In the genomic region with DNA sequence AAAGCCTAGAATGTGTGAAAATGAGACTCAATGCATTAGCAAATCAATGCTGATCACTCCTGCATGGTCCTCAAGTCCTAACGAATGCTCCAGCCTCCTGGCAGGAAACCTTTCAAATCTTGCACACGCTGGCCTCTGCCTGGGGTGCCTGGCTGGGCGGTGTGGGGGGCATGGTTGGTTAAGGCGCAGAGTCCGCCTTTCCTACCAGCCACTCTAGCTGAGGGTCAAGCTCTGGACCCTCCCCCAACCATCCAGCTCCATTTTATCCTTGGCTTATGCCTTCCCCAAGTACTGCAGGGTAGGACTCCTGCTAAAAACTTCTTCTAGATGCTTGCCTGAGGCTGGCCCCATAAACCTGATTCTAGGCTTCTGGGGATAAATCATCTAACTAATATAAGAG, we compare ENCODE assay signal across 10 cellular contexts. TPM values are rescaled to one million over a fixed set of nuclear protein-coding genes. Genes with fewer than 3 reads are reported as not detected.
A peak's percentile ranks its signal among the peaks of the same experiment; 100 is the strongest.
DNase-seq lines count a peak whose midpoint lies in the region; ATAC-seq and TF ChIP-seq lines count a peak whose summit lies in the region.
"Had no signal": no experiment of that assay in that cellular context is flagged by ENCODE, and none has a peak within 500 bp of the region (broad histone marks: within the 10 kb centered on the region; RNA-seq: fewer than 3 reads in every experiment).

No MANE protein-coding gene starts in this region.

- H3K36me3 Mint-ChIP-seq in activated B cell treated with CpG ODN at 0.5 μM for 24 hours (ENCODE audit: low read depth) (no peaks in the 10 kb centered on the region), immature natural killer cell (peaks cover 0 to 7% (median 6%) of the 10 kb centered on the region in 3 donors)

- intact Hi-C loops in activated B cell treated with CpG ODN at 0.5 μM for 24 hours (cut with micrococcal nuclease), result loop anchor here (5.0 kb wide), 1 partner anchor 147 kb away; no protein-coding TSS in a partner anchor

- H3K4me1 Mint-ChIP-seq in activated B cell treated with CpG ODN at 0.5 μM for 24 hours (peaks cover 18% of the 10 kb centered on the region), immature natural killer cell (peaks cover 9 to 10% of the 10 kb centered on the region in 2 donors)
- peaks cover 43% of the 10 kb centered on the region for H3K4me1 Mint-ChIP-seq in stimulated activated naive CD8-positive, alpha-beta T cell treated with anti-CD3 and anti-CD28 coated beads, Interleukin-15, amount 100 ng/mL, for 72 hours

- CTCF ChIA-PET in activated B cell treated with CpG ODN at 0.5 μM for 24 hours (lab: Charles Lee), result interaction anchor here (1.0 to 2.0 kb wide), 3 partner anchors 72 to 918 kb away, joined by 3 to 9 read pairs (median 3); no protein-coding TSS in a partner anchor

- peak overlapping the region; percentile 68 for H3K27ac Mint-ChIP-seq in activated B cell treated with CpG ODN at 0.5 μM for 24 hours
- peak overlapping the region in 2 of 6 donors; percentile 32 to 71 for H3K27ac Mint-ChIP-seq in immature natural killer cell
- peak overlapping the region in 1 of 2 donors; percentile 88 for H3K27ac Mint-ChIP-seq in stimulated activated naive CD8-positive, alpha-beta T cell treated with anti-CD3 and anti-CD28 coated beads, Interleukin-15, amount 100 ng/mL, for 72 hours

- H3K4me3 Mint-ChIP-seq in activated B cell treated with CpG ODN at 0.5 μM for 24 hours (peak overlapping the region; percentile 79), immature natural killer cell (peak overlapping the region; percentile 56 to 83 (median 80))
- H3K4me3 Mint-ChIP-seq in stimulated activated naive CD8-positive, alpha-beta T cell treated with anti-CD3 and anti-CD28 coated beads, Interleukin-15, amount 100 ng/mL, for 72 hours, result peak overlapping the region; percentile 76 to 95

- DNase-seq in NCI-H2227 treated with DMSO at 0.1 percent for 48 hours (lab: John Stamatoyannopoulos, UW) (peak; percentile 54), NCI-H2227 (lab: John Stamatoyannopoulos, UW; ENCODE audit: unreplicated experiment) (no peak), activated B cell treated with CpG ODN at 0.5 μM for 24 hours (no peak), immature natural killer cell (no peak), UCSD-AML1 (lab: John Stamatoyannopoulos, UW; ENCODE audit: unreplicated experiment) (no peak), superior temporal gyrus (ENCODE audit: extremely low spot score) (no peak)
- DNase-seq in stimulated activated naive CD8-positive, alpha-beta T cell treated with anti-CD3 and anti-CD28 coated beads, Interleukin-15, amount 100 ng/mL, for 72 hours, result no peak
- DNase-seq: activated CD4-positive, CD25-positive, alpha-beta regulatory T cell; Kasumi-1 had no signal

- POLR2A ChIA-PET in activated B cell treated with CpG ODN at 0.5 μM for 24 hours (lab: Charles Lee), result interaction anchor here (0.6 to 1.3 kb wide), 2 partner anchors 145 to 1534 kb away, joined by 3 read pairs; no protein-coding TSS in a partner anchor

- ATAC-seq in activated B cell treated with CpG ODN at 0.5 μM for 24 hours (ENCODE audit: low read depth), result no peak
- ATAC-seq in stimulated activated naive CD8-positive, alpha-beta T cell treated with anti-CD3 and anti-CD28 coated beads, Interleukin-15, amount 100 ng/mL, for 72 hours, result no peak
- ATAC-seq in HG02763 (IDR thresholded peaks at IDR 0.05; ENCODE audit: unreplicated experiment), result no peak

- no peak for TF ChIP-seq CTCF in activated B cell treated with CpG ODN at 0.5 μM for 24 hours (IDR thresholded peaks at IDR 0.05)

- H3K27me3 Mint-ChIP-seq in activated B cell treated with CpG ODN at 0.5 μM for 24 hours (peaks cover 11% of the 10 kb centered on the region), immature natural killer cell (ENCODE audit: low read depth in 3 of 3) (peaks cover 0 to 6% (median 4%) of the 10 kb centered on the region in 3 donors)
- no peaks in the 10 kb centered on the region for H3K27me3 Mint-ChIP-seq in stimulated activated naive CD8-positive, alpha-beta T cell treated with anti-CD3 and anti-CD28 coated beads, Interleukin-15, amount 100 ng/mL, for 72 hours

- H3K9me3 Mint-ChIP-seq in activated B cell treated with CpG ODN at 0.5 μM for 24 hours, result peaks cover 5% of the 10 kb centered on the region
- peaks cover 0 to 14% (median 5%) of the 10 kb centered on the region in 6 donors for H3K9me3 Mint-ChIP-seq in immature natural killer cell
- peaks cover 9 to 11% of the 10 kb centered on the region in 2 donors for H3K9me3 Mint-ChIP-seq in stimulated activated naive CD8-positive, alpha-beta T cell treated with anti-CD3 and anti-CD28 coated beads, Interleukin-15, amount 100 ng/mL, for 72 hours

RNA-seq across cellular contexts. Expression of a gene that starts 0.8 kb away (rescaled TPM):
- total RNA-seq in activated B cell treated with CpG ODN at 0.5 μM for 24 hours, result 2.3 and 2.5 TPM in 2 replicates
- 1 to 10 TPM in 1 of 3 donors, under 1 TPM in 1, not detected in 1; 0.54 to 1.2 TPM for polyA plus RNA-seq in immature natural killer cell
